Comparison of ENCODE assay signal across 8 cellular contexts in the genomic region with DNA sequence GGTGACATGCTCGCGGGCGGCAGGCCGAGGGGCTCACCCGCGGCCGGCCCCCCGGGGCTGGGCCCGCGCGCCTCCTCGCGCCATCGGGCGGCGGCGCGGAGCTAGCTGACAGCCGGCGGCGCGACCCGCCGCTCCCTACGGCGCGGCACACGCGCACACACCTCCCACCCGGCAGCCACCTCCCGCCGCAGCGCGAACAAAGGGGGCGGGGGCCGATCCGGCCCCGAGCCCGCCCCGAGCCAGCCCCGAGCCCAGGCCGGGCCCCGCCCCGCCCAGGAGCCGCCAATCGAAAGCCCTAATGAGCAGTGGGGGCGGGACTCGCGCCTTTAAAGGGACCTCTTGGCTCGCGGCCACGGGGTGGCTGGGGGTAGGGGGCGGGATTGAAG. TPM values are rescaled to one million over a fixed set of nuclear protein-coding genes. Genes with fewer than 3 reads are reported as not detected.
DNase-seq lines count a peak whose midpoint lies in the region; ATAC-seq and TF ChIP-seq lines count a peak whose summit lies in the region.

A gene with protein sequence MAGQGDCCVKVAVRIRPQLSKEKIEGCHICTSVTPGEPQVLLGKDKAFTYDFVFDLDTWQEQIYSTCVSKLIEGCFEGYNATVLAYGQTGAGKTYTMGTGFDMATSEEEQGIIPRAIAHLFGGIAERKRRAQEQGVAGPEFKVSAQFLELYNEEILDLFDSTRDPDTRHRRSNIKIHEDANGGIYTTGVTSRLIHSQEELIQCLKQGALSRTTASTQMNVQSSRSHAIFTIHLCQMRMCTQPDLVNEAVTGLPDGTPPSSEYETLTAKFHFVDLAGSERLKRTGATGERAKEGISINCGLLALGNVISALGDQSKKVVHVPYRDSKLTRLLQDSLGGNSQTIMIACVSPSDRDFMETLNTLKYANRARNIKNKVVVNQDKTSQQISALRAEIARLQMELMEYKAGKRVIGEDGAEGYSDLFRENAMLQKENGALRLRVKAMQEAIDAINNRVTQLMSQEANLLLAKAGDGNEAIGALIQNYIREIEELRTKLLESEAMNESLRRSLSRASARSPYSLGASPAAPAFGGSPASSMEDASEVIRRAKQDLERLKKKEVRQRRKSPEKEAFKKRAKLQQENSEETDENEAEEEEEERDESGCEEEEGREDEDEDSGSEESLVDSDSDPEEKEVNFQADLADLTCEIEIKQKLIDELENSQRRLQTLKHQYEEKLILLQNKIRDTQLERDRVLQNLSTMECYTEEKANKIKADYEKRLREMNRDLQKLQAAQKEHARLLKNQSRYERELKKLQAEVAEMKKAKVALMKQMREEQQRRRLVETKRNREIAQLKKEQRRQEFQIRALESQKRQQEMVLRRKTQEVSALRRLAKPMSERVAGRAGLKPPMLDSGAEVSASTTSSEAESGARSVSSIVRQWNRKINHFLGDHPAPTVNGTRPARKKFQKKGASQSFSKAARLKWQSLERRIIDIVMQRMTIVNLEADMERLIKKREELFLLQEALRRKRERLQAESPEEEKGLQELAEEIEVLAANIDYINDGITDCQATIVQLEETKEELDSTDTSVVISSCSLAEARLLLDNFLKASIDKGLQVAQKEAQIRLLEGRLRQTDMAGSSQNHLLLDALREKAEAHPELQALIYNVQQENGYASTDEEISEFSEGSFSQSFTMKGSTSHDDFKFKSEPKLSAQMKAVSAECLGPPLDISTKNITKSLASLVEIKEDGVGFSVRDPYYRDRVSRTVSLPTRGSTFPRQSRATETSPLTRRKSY (N-terminal part only) (minus strand): TSS at position 198 of the 386 bp plus-strand sequence. CDS start 331 bp downstream, outside the sequence.

- H4K20me1 ChIP-seq in SK-N-SH (ENCODE audit: insufficient read depth), result no peaks in the 10 kb centered on the region

- CTCF ChIA-PET in SK-N-SH (lab: Yijun Ruan, JAX), result interaction anchor here (1.1 to 8.9 kb wide), 7 partner anchors 10 to 52 kb away, joined by 3 to 92 read pairs (median 4); no protein-coding TSS in a partner anchor

- H3K27ac ChIP-seq in SK-N-SH (ENCODE audit: low read depth in 2 of 2, low read length in 1 of 2) (no peak within 1 kb of the TSS), heart left ventricle (peak within 1 kb of the TSS in 3 of 12 donors; percentile 15 to 83 (median 29)), urinary bladder (ENCODE audit: low read depth) (no peak within 1 kb of the TSS)

- no peak for TF ChIP-seq POLR2A in heart left ventricle (IDR thresholded peaks at IDR 0.05)

- H3K4me1 ChIP-seq in SK-N-SH (ENCODE audit: control insufficient read depth in 1 of 2, insufficient read depth in 2 of 2, low read depth in 1 of 2, low read length in 1 of 2) (peaks cover 5 to 7% of the 10 kb centered on the region in 2 experiments; a peak in 1 of 4 replicates), heart left ventricle (peaks cover 0 to 93% (median 24%) of the 10 kb centered on the region in 12 donors), urinary bladder (ENCODE audit: insufficient read depth) (no peaks in the 10 kb centered on the region)

- no peaks in the 10 kb centered on the region for H3K27me3 ChIP-seq in SK-N-SH (ENCODE audit: insufficient read depth)
- no peaks in the 10 kb centered on the region for H3K27me3 ChIP-seq in heart left ventricle

- peak within 1 kb of the TSS; percentile 63; the same call in 1 of the 2 replicates for H2AFZ ChIP-seq in SK-N-SH (ENCODE audit: low read depth)

- peak within 1 kb of the TSS; percentile 42; the same call in 1 of the 2 replicates for H3K9ac ChIP-seq in SK-N-SH

- peak; percentile 73 for DNase-seq in EH (ENCODE audit: low read depth)
- peak; percentile 77 for DNase-seq in LoVo (ENCODE audit: low spot score)
- peak; percentile 97 for DNase-seq in SK-N-SH
- DNase-seq in activated naive CD4-positive, alpha-beta T cell treated with anti-CD3 and anti-CD28 coated beads, Interleukin-2, amount 50 U/mL, for 16 hours, result peak; percentile 94
- DNase-seq in heart left ventricle, result peak; percentile 81 to 90 (median 84)
- peak; percentile 94 for DNase-seq in posterior vena cava (ENCODE audit: low spot score)

- intact Hi-C loops in heart left ventricle (cut with DNase I), result loop anchor here in 1 of 10 donors (10.0 kb wide), 1 partner anchor 399 kb away; a partner anchor contains a TSS
- intact Hi-C loops in posterior vena cava (cut with DNase I), result no loop called here

- no peak for TF ChIP-seq RAD21 in SK-N-SH (IDR thresholded peaks at IDR 0.05; ENCODE audit: low read length)

- peak within 1 kb of the TSS; percentile 84 for H3K4me2 ChIP-seq in SK-N-SH

- H3K9me3 ChIP-seq in SK-N-SH, result no peaks in the 10 kb centered on the region
- H3K9me3 ChIP-seq in heart left ventricle, result no peaks in the 10 kb centered on the region

- WGBS in SK-N-SH (ENCODE audit: low lambda C conversion rate), result 6% methylated on average over 8 of the region's 53 CpGs
- WGBS in heart left ventricle, 4 donors, result 1 to 5% (median 1%) methylated on average over 15 to 53 of the region's 53 CpGs
- 1% methylated on average over 53 of the region's 53 CpGs for WGBS in urinary bladder

- TF ChIP-seq CTCF in SK-N-SH (IDR thresholded peaks at IDR 0.05) (no peak), heart left ventricle (IDR thresholded peaks at IDR 0.05) (no peak)

- ATAC-seq in GM21825 (IDR thresholded peaks at IDR 0.05; ENCODE audit: unreplicated experiment) (peak; percentile 50), heart left ventricle (peak; percentile 68 to 97 (median 86))

- no peaks in the 10 kb centered on the region; the same call in 1 of the 2 replicates for H3K79me2 ChIP-seq in SK-N-SH (ENCODE audit: insufficient read depth)

- POLR2A ChIA-PET in SK-N-SH (lab: Yijun Ruan, JAX), result no interaction called here

- H3K36me3 ChIP-seq in SK-N-SH (replicated peaks in 1 of 2; ENCODE audit: control insufficient read depth in 1 of 2, insufficient read depth in 2 of 2, low read length in 1 of 2), result no peaks in the 10 kb centered on the region
- H3K36me3 ChIP-seq in heart left ventricle, result no peaks in the 10 kb centered on the region
- no peaks in the 10 kb centered on the region for H3K36me3 ChIP-seq in urinary bladder (ENCODE audit: insufficient read depth)

- H3K9me2 ChIP-seq in SK-N-SH, result no peaks in the 10 kb centered on the region

- peak within 1 kb of the TSS; percentile 51 to 58 for H3K4me3 ChIP-seq in SK-N-SH (ENCODE audit: low read depth in 2 of 2, low read length in 1 of 2)
- H3K4me3 ChIP-seq in heart left ventricle, result peak within 1 kb of the TSS; percentile 12 to 75 (median 58)
- H3K4me3 ChIP-seq in urinary bladder (ENCODE audit: low read depth, low read length), result peak within 1 kb of the TSS; percentile 64

- no peaks in the 10 kb centered on the region for H3F3A ChIP-seq in SK-N-SH (replicated peaks; ENCODE audit: insufficient read depth)

- TF ChIP-seq EP300 in SK-N-SH (IDR thresholded peaks at IDR 0.05; ENCODE audit: borderline replicate concordance in 1 of 2, low read depth in 1 of 2, low read length in 1 of 2), result no peak

TF ChIP-seq in SK-N-SH, 30 proteins besides CTCF, POLR2A, EP300 and RAD21:
- TF ChIP-seq, protein P1, sequence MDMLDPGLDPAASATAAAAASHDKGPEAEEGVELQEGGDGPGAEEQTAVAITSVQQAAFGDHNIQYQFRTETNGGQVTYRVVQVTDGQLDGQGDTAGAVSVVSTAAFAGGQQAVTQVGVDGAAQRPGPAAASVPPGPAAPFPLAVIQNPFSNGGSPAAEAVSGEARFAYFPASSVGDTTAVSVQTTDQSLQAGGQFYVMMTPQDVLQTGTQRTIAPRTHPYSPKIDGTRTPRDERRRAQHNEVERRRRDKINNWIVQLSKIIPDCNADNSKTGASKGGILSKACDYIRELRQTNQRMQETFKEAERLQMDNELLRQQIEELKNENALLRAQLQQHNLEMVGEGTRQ (IDR thresholded peaks at IDR 0.05; ENCODE audit: borderline replicate concordance, low read depth, low read length), result no peak
- peak; percentile 60 for TF ChIP-seq MXI1 (IDR thresholded peaks at IDR 0.05; ENCODE audit: low read depth, low read length)

RNA-seq across cellular contexts. Expression of the gene that starts here (rescaled TPM):
- polyA plus RNA-seq in SK-N-SH (2012; rRNA removed) (0.24 and 0.26 TPM in 2 replicates), heart left ventricle (under 1 TPM; 0.29 to 0.30 TPM), urinary bladder (1.0 TPM)
- 0.08 and 0.14 TPM in 2 replicates for polyA plus RNA-seq in SK-N-SH (2012; cell fraction: cytosol; rRNA removed)
- 0.50 and 0.63 TPM in 2 replicates for polyA plus RNA-seq in SK-N-SH (2012; cell fraction: nucleus; rRNA removed)
- total RNA-seq in heart left ventricle (1 to 10 TPM in 2 of 9 donors, under 1 TPM in 7; 0.21 to 3.6 (median 0.47) TPM), posterior vena cava (1 to 10 TPM; 2.6 to 2.9 TPM), urinary bladder (1.5 TPM)

Comparison
In these comparisons a context has a peak if more than half of its experiments do, and no peak if none do; other contexts are left out.
1. Peak in DNase-seq, H3K4me3 ChIP-seq, H3K9ac ChIP-seq and H3K4me2 ChIP-seq in SK-N-SH; RNA of the gene not detected or under 1 TPM.